In the genomic region with DNA sequence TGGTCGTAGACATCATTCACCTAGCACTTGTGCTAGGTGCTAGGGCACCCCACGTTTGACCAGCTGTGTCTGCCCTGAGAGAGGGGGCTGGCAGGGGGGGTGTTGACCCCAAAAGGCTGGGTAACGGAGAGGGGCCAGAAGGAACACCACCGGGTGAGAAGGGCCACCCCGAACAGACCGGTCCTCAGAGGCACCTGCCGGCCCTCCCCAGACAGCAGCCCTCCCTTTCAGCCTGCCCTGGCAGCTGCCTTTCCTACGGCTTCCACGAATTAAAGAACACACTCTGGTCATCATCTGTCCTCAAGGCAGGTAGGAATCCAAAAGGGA, we compare ENCODE assay signal across 1 cellular context.
TF ChIP-seq lines count a peak whose summit lies in the region.

No MANE protein-coding gene starts in this region.

TF ChIP-seq in WTC11, 78 proteins besides CTCF, POLR2A, EP300 and RAD21 (continued from another document):
- TF ChIP-seq, protein P1, sequence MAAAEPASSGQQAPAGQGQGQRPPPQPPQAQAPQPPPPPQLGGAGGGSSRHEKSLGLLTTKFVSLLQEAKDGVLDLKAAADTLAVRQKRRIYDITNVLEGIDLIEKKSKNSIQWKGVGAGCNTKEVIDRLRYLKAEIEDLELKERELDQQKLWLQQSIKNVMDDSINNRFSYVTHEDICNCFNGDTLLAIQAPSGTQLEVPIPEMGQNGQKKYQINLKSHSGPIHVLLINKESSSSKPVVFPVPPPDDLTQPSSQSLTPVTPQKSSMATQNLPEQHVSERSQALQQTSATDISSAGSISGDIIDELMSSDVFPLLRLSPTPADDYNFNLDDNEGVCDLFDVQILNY (CRISPR knock-in tag; IDR thresholded peaks at IDR 0.05): no peak
- TF ChIP-seq ZBTB21 (CRISPR knock-in tag; IDR thresholded peaks at IDR 0.05; ENCODE audit: borderline replicate concordance) (no peak), IRF2 (CRISPR knock-in tag; IDR thresholded peaks at IDR 0.05; ENCODE audit: borderline replicate concordance, low read depth) (no peak), RORB (CRISPR knock-in tag; IDR thresholded peaks at IDR 0.05) (no peak), ZNF138 (CRISPR knock-in tag; conservative IDR thresholded peaks at IDR 0.05) (no peak), MXD4 (CRISPR knock-in tag; IDR thresholded peaks at IDR 0.05; ENCODE audit: borderline replicate concordance) (no peak), ZNF232 (CRISPR knock-in tag; IDR thresholded peaks at IDR 0.05) (no peak)
TF ChIP-seq in WTC11: peak in this region for 0.
